Comparison of ENCODE assay signal across 29 cellular contexts in genomic region chr5:122565331-122565730, GRCh38.
"Had no signal": no experiment of that assay in that cellular context is flagged by ENCODE, and none has a peak within 500 bp of the region (broad histone marks: within the 10 kb centered on the region; RNA-seq: fewer than 3 reads in every experiment).

No MANE protein-coding gene starts in this region.

- H3K4me1 ChIP-seq: adrenal gland, ascending aorta, gastrocnemius medialis, left lung, lower lobe of right lung, parathyroid adenoma, psoas muscle, spleen, vagina had no signal

- H3K9me3 Mint-ChIP-seq: effector memory CD8-positive, alpha-beta T cell; nephron progenitor cell; stimulated activated naive CD8-positive, alpha-beta T cell treated with anti-CD3 and anti-CD28 coated beads, Interleukin-15, Interleukin-2, amounts not matched to agents 100 ng/mL and 50 ng/mL, for 24 hours; T-helper 2 cell treated with Interferon-gamma antibody and Interleukin-4, amounts not matched to agents 5 μg/mL and 100 μg/mL, for 36 hours; type B pancreatic cell had no signal

- H2AFZ ChIP-seq: parathyroid adenoma had no signal

- DNase-seq: activated CD4-positive, alpha-beta T cell treated with anti-CD3 and anti-CD28 coated beads for 4 hours; activated CD4-positive, alpha-beta T cell treated with anti-CD3 and anti-CD28 coated beads, Interleukin-2, amount 50 U/mL, for 48 hours; activated CD4-positive, CD25-positive, alpha-beta regulatory T cell; activated CD8-positive, alpha-beta memory T cell treated with anti-CD3 and anti-CD28 coated beads for 24 hours; activated effector memory CD4-positive, alpha-beta T cell treated with Interleukin-2 at 50 U/mL for 16 hours; activated naive CD4-positive, alpha-beta T cell treated with Interleukin-2 at 50 U/mL for 16 hours; adrenal gland; brain microvascular endothelial cell; cortex of kidney; effector memory CD8-positive, alpha-beta T cell; erythroblast; gastrocnemius medialis; hippocampal formation; immature natural killer cell; left lung; lower lobe of right lung; nephron progenitor cell; psoas muscle; right cardiac atrium; spleen; T-helper 1 cell had no signal

- H3K36me3 ChIP-seq: adrenal gland, ascending aorta, brain microvascular endothelial cell, gastrocnemius medialis, left lung, lower lobe of right lung, spleen, thoracic aorta, vagina had no signal

- H3K79me2 ChIP-seq: parathyroid adenoma had no signal

- H3K4me1 Mint-ChIP-seq: immature natural killer cell had no signal

- H3K27me3 ChIP-seq: adrenal gland, ascending aorta, brain microvascular endothelial cell, gastrocnemius medialis, left lung, spleen, vagina had no signal

- H3K4me3 ChIP-seq: adrenal gland, ascending aorta, gastrocnemius medialis, left lung, lower lobe of right lung, psoas muscle, spleen, thoracic aorta, vagina had no signal

- H3K27me3 Mint-ChIP-seq: effector memory CD8-positive, alpha-beta T cell had no signal

- H3K36me3 Mint-ChIP-seq: activated naive CD8-positive, alpha-beta T cell; immature natural killer cell; type B pancreatic cell had no signal

- ATAC-seq: effector memory CD8-positive, alpha-beta T cell; gastrocnemius medialis; left lung; lower lobe of right lung; psoas muscle; right cardiac atrium had no signal

- H3K4me3 Mint-ChIP-seq: activated naive CD8-positive, alpha-beta T cell; effector memory CD8-positive, alpha-beta T cell; immature natural killer cell; nephron progenitor cell; stimulated activated naive CD8-positive, alpha-beta T cell treated with anti-CD3 and anti-CD28 coated beads, Interleukin-15, Interleukin-2, amounts not matched to agents 100 ng/mL and 50 ng/mL, for 24 hours; T-helper 2 cell treated with Interferon-gamma antibody and Interleukin-4, amounts not matched to agents 5 μg/mL and 100 μg/mL, for 36 hours; type B pancreatic cell had no signal

- H3K27ac ChIP-seq: adrenal gland, ascending aorta, brain microvascular endothelial cell, gastrocnemius medialis, left lung, lower lobe of right lung, parathyroid adenoma, psoas muscle, spleen, thoracic aorta, vagina had no signal

- H3K9ac ChIP-seq: parathyroid adenoma had no signal

- H3K27ac Mint-ChIP-seq: activated naive CD8-positive, alpha-beta T cell; effector memory CD8-positive, alpha-beta T cell; immature natural killer cell; nephron progenitor cell; stimulated activated naive CD8-positive, alpha-beta T cell treated with anti-CD3 and anti-CD28 coated beads, Interleukin-15, Interleukin-2, amounts not matched to agents 100 ng/mL and 50 ng/mL, for 24 hours; T-helper 2 cell treated with Interferon-gamma antibody and Interleukin-4, amounts not matched to agents 5 μg/mL and 100 μg/mL, for 36 hours; type B pancreatic cell had no signal

- H3K9me3 ChIP-seq: adrenal gland, ascending aorta, gastrocnemius medialis, left lung, lower lobe of right lung, psoas muscle, spleen, thoracic aorta, vagina had no signal
